ENCODE assay signal across 21 cellular contexts in genomic region chr9:3437031-3437430, GRCh38.
DNase-seq lines count a peak whose midpoint lies in the region; FAIRE-seq and TF ChIP-seq lines count a peak whose summit lies in the region.
"Had no signal": no experiment of that assay in that cellular context is flagged by ENCODE, and none has a peak within 500 bp of the region (broad histone marks: within the 10 kb centered on the region; RNA-seq: fewer than 3 reads in every experiment).

No MANE protein-coding gene starts in this region.

- H3K4me1 Mint-ChIP-seq in astrocyte (ENCODE audit: low read depth, unreplicated experiment) (peaks cover 16% of the 10 kb centered on the region), type B pancreatic cell (ENCODE audit: unreplicated experiment) (no peaks in the 10 kb centered on the region)

- H3K4me2 ChIP-seq in astrocyte (ENCODE audit: low read length) = no peak overlapping the region

- H3K27ac Mint-ChIP-seq in astrocyte (ENCODE audit: unreplicated experiment) (no peak overlapping the region), type B pancreatic cell (no peak overlapping the region)
- H3K27ac Mint-ChIP-seq: activated CD4-positive, alpha-beta T cell treated with anti-CD3 and anti-CD28 coated beads for 36 hours; activated T-cell treated with anti-CD3 and anti-CD28 coated beads, Interleukin-2, amount 50 U/mL, for 24 hours; naive thymus-derived CD4-positive, alpha-beta T cell; T-helper 17 cell had no signal

- no peaks in the 10 kb centered on the region for H3K36me3 ChIP-seq in A673 (ENCODE audit: insufficient read depth, low read length, poor library complexity, severe bottlenecking)
- no peaks in the 10 kb centered on the region for H3K36me3 ChIP-seq in astrocyte (ENCODE audit: insufficient read depth, low read length)
- H3K36me3 ChIP-seq in tibial artery = no peaks in the 10 kb centered on the region
- H3K36me3 ChIP-seq: HAP-1, SJSA1, upper lobe of left lung had no signal

- peak; percentile 62 for DNase-seq in A673 (ENCODE audit: low spot score)
- peak; percentile 77 for DNase-seq in NCI-H1092 treated with DMSO at 0.1 percent for 48 hours (lab: John Stamatoyannopoulos, UW)
- peak; percentile 23 for DNase-seq in NCI-H2171 (lab: John Stamatoyannopoulos, UW)
- no peak for DNase-seq in astrocyte (ENCODE audit: low read depth)
- no peak for DNase-seq in HK-2 (ENCODE audit: unreplicated experiment)
- DNase-seq in SIG-M5 treated with dmso at 0.1 percent for 504 hours (lab: John Stamatoyannopoulos, UW; ENCODE audit: unreplicated experiment) = no peak
- no peak for DNase-seq in tibial artery
- no peak for DNase-seq in type B pancreatic cell (ENCODE audit: extremely low spot score, unreplicated experiment)
- DNase-seq: ACHN; activated CD4-positive, alpha-beta T cell treated with anti-CD3 and anti-CD28 coated beads for 36 hours; activated CD8-positive, alpha-beta memory T cell treated with anti-CD3 and anti-CD28 coated beads for 24 hours; activated T-cell treated with anti-CD3 and anti-CD28 coated beads, Interleukin-2, amount 50 U/mL, for 24 hours; effector memory CD4-positive, alpha-beta T cell; Kasumi-1; naive thymus-derived CD4-positive, alpha-beta T cell; T-helper 17 cell; upper lobe of left lung had no signal

- H3K27ac ChIP-seq in A673 (ENCODE audit: low read depth, low read length, poor library complexity, severe bottlenecking) (no peak overlapping the region), astrocyte (ENCODE audit: low read depth, low read length) (no peak overlapping the region), tibial artery (no peak overlapping the region)
- H3K27ac ChIP-seq: HL-60, SJSA1, upper lobe of left lung had no signal

- H3K27me3 Mint-ChIP-seq in astrocyte (ENCODE audit: low read depth, unreplicated experiment) (no peaks in the 10 kb centered on the region), type B pancreatic cell (no peaks in the 10 kb centered on the region)
- H3K27me3 Mint-ChIP-seq: activated CD4-positive, alpha-beta T cell treated with anti-CD3 and anti-CD28 coated beads for 36 hours; activated T-cell treated with anti-CD3 and anti-CD28 coated beads, Interleukin-2, amount 50 U/mL, for 24 hours; naive thymus-derived CD4-positive, alpha-beta T cell; T-helper 17 cell had no signal

- BruUV-seq in A673 (replicated peaks; lab: Mats Ljungman, UMichigan) = no TSS peak

- intact Hi-C loops in A673 (cut with micrococcal nuclease; ENCODE audit: unreplicated experiment) = no loop called here
- intact Hi-C loops in tibial artery (cut with DNase I; ENCODE audit: low total_unique reads) = no loop called here

- CTCF ChIA-PET in A673 (lab: Charles Lee) = no interaction called here

- H3K4me1 ChIP-seq in A673 (ENCODE audit: insufficient read depth, low read length, poor library complexity, severe bottlenecking) = peaks cover 4% of the 10 kb centered on the region
- no peaks in the 10 kb centered on the region for H3K4me1 ChIP-seq in astrocyte (ENCODE audit: insufficient read depth, low read length)
- H3K4me1 ChIP-seq in tibial artery = peaks cover 0 to 6% (median 0%) of the 10 kb centered on the region in 4 donors
- H3K4me1 ChIP-seq: HAP-1, SJSA1 had no signal

- no peak overlapping the region for H3K4me3 ChIP-seq in A673 (ENCODE audit: low read depth, low read length, poor library complexity, severe bottlenecking)
- H3K4me3 ChIP-seq in astrocyte (ENCODE audit: insufficient read depth, low read depth, low read length) = no peak overlapping the region
- no peak overlapping the region for H3K4me3 ChIP-seq in tibial artery
- H3K4me3 ChIP-seq: HAP-1, SJSA1, upper lobe of left lung had no signal

- FAIRE-seq in astrocyte (lab: Jason Lieb, UNC) = peak; percentile 71
- FAIRE-seq: RCC 7860 had no signal

- TF ChIP-seq CTCF in A673 (conservative IDR thresholded peaks at IDR 0.05; ENCODE audit: low read depth, low read length) = no peak
- no peak for TF ChIP-seq CTCF in astrocyte (IDR thresholded peaks at IDR 0.05; ENCODE audit: insufficient read depth, low read depth, low read length)
- TF ChIP-seq CTCF in tibial artery (IDR thresholded peaks at IDR 0.05) = no peak
- no peak for TF ChIP-seq CTCF in type B pancreatic cell (conservative IDR thresholded peaks at IDR 0.05)

- H2AFZ ChIP-seq in astrocyte (ENCODE audit: low read depth, low read length) = no peak overlapping the region

- H3K79me2 ChIP-seq in astrocyte (ENCODE audit: insufficient read depth, low read length) = no peaks in the 10 kb centered on the region

- H3K36me3 Mint-ChIP-seq in astrocyte (ENCODE audit: low read depth, unreplicated experiment) = no peaks in the 10 kb centered on the region
- peaks cover 17% of the 10 kb centered on the region for H3K36me3 Mint-ChIP-seq in type B pancreatic cell

- H3K9me3 ChIP-seq in A673 (ENCODE audit: low read depth, low read length, poor library complexity, severe bottlenecking) (no peaks in the 10 kb centered on the region), astrocyte (ENCODE audit: insufficient read depth, low read depth, low read length) (no peaks in the 10 kb centered on the region), tibial artery (no peaks in the 10 kb centered on the region)
- H3K9me3 ChIP-seq: HAP-1, SJSA1, upper lobe of left lung had no signal

- POLR2A ChIA-PET in A673 (lab: Charles Lee; ENCODE audit: low non-redundant PET) = no interaction called here

- H4K20me1 ChIP-seq in astrocyte (ENCODE audit: insufficient read depth, low read length) = peaks cover 3% of the 10 kb centered on the region

- H3K4me3 Mint-ChIP-seq in astrocyte (ENCODE audit: unreplicated experiment) (no peak overlapping the region), type B pancreatic cell (no peak overlapping the region)
- H3K4me3 Mint-ChIP-seq: activated CD4-positive, alpha-beta T cell treated with anti-CD3 and anti-CD28 coated beads for 36 hours; activated T-cell treated with anti-CD3 and anti-CD28 coated beads, Interleukin-2, amount 50 U/mL, for 24 hours; naive thymus-derived CD4-positive, alpha-beta T cell; T-helper 17 cell had no signal

- H3K27me3 ChIP-seq in A673 (replicated peaks; ENCODE audit: insufficient read depth, low read depth, low read length, poor library complexity) = no peaks in the 10 kb centered on the region
- H3K27me3 ChIP-seq in astrocyte (ENCODE audit: insufficient read depth, low read length) = no peaks in the 10 kb centered on the region
- no peaks in the 10 kb centered on the region for H3K27me3 ChIP-seq in tibial artery
- H3K27me3 ChIP-seq: SJSA1, upper lobe of left lung had no signal

- H3K9me3 Mint-ChIP-seq in astrocyte (ENCODE audit: unreplicated experiment) (no peaks in the 10 kb centered on the region), type B pancreatic cell (peaks cover 5% of the 10 kb centered on the region)
- H3K9me3 Mint-ChIP-seq: activated T-cell treated with anti-CD3 and anti-CD28 coated beads, Interleukin-2, amount 50 U/mL, for 24 hours had no signal

- H3K9ac ChIP-seq in astrocyte (ENCODE audit: low read length) = no peak overlapping the region

Comparison
In these comparisons a context has a peak if more than half of its experiments do, and no peak if none do; other contexts are left out.
1. DNase-seq: peak in A673 (single experiment), NCI-H1092 treated with DMSO at 0.1 percent for 48 hours (single experiment) and NCI-H2171 (single experiment); none in astrocyte (single experiment), HK-2 (single experiment), SIG-M5 treated with dmso at 0.1 percent for 504 hours (single experiment), tibial artery (0 of 2) and type B pancreatic cell (single experiment).